ENCODE assay signal across 28 cellular contexts in the genomic region with DNA sequence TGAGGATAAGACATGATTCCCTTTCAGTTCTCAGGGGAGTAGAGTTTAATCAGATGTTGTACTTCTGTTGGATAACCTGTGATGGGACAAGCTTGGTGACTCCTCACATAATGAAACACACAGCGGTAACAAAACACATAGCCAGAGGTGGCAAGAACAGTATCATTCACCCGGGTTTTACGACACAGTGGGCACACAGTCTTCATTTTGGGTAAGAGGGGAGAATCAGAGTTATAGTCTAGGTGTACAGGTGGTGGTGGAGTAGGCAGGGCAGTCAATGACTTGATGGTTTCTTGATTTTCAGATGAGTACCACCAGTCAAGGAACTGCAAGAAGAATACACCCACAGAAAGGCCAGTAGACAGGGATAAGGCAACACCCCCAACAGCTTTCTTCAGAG. TPM values are rescaled to one million over a fixed set of nuclear protein-coding genes. Genes with fewer than 3 reads are reported as not detected.
DNase-seq lines count a peak whose midpoint lies in the region; ATAC-seq, FAIRE-seq and TF ChIP-seq lines count a peak whose summit lies in the region.
"Had no signal": no experiment of that assay in that cellular context is flagged by ENCODE, and none has a peak within 500 bp of the region (broad histone marks: within the 10 kb centered on the region; RNA-seq: fewer than 3 reads in every experiment).

No MANE protein-coding gene starts in this region.

- peak overlapping the region; percentile 38 for H3K27ac Mint-ChIP-seq in activated CD4-positive, alpha-beta T cell treated with anti-CD3 and anti-CD28 coated beads, Interleukin-2, amount 10 ng/mL, durations not matched to agents 24 days and 14 days
- peak overlapping the region; percentile 11 for H3K27ac Mint-ChIP-seq in Calu3 (ENCODE audit: unreplicated experiment)
- peak overlapping the region; percentile 44 for H3K27ac Mint-ChIP-seq in activated naive CD8-positive, alpha-beta T cell treated with anti-CD3 and anti-CD28 coated beads, Interleukin-2, amount 50 U/mL, for 24 hours
- H3K27ac Mint-ChIP-seq in naive thymus-derived CD8-positive, alpha-beta T cell, result peak overlapping the region in 8 of 10 donors; percentile 11 to 100 (median 55)
- H3K27ac Mint-ChIP-seq: activated T-helper 2 cell treated with anti-CD3 and anti-CD28 coated beads, Interferon-gamma antibody, Interleukin-2, Interleukin-4, amounts not matched to agents 10 μg/mL and 5 μg/mL and 100 μg/mL, durations not matched to agents 14 hours and 24 hours and 36 hours; neural progenitor cell had no signal

- intact Hi-C loops in activated CD4-positive, alpha-beta T cell treated with anti-CD3 and anti-CD28 coated beads, Interleukin-2, amount 10 ng/mL, durations not matched to agents 24 days and 14 days (cut with micrococcal nuclease), result no loop called here
- intact Hi-C loops in Calu3 (cut with micrococcal nuclease; ENCODE audit: unreplicated experiment), result no loop called here

- DNase-seq in activated CD4-positive, alpha-beta T cell treated with anti-CD3 and anti-CD28 coated beads, Interleukin-2, amount 10 ng/mL, durations not matched to agents 24 days and 14 days, result no peak
- no peak for DNase-seq in activated CD4-positive, alpha-beta T cell treated with anti-CD3 and anti-CD28 coated beads, Interleukin-2, amount 50 U/mL, for 48 hours
- DNase-seq in Calu3, result no peak
- no peak for DNase-seq in activated naive CD8-positive, alpha-beta T cell treated with anti-CD3 and anti-CD28 coated beads, Interleukin-2, amount 50 U/mL, for 24 hours
- DNase-seq in naive thymus-derived CD8-positive, alpha-beta T cell, result no peak
- no peak for DNase-seq in urothelium cell line (ENCODE audit: low spot score)
- DNase-seq in NCI-H2081 treated with DMSO at 0.1 percent for 48 hours (lab: John Stamatoyannopoulos, UW), result no peak
- DNase-seq in SHP77 treated with DMSO at 0.1 percent for 48 hours (lab: John Stamatoyannopoulos, UW), result no peak
- DNase-seq: 8988T; activated CD4-positive, alpha-beta T cell treated with anti-CD3 and anti-CD28 coated beads for 4 hours; cerebellar nuclear complex; DMS53; GM23248; kidney; NCI-H1436; NCI-H446; NCI-H774; spleen; upper lobe of right lung had no signal

- H3K4me1 Mint-ChIP-seq in activated CD4-positive, alpha-beta T cell treated with anti-CD3 and anti-CD28 coated beads, Interleukin-2, amount 10 ng/mL, durations not matched to agents 24 days and 14 days, result peaks cover 24% of the 10 kb centered on the region
- peaks cover 3% of the 10 kb centered on the region for H3K4me1 Mint-ChIP-seq in Calu3 (ENCODE audit: low read depth, unreplicated experiment)
- peaks cover 32% of the 10 kb centered on the region for H3K4me1 Mint-ChIP-seq in activated naive CD8-positive, alpha-beta T cell treated with anti-CD3 and anti-CD28 coated beads, Interleukin-2, amount 50 U/mL, for 24 hours
- H3K4me1 Mint-ChIP-seq in naive thymus-derived CD8-positive, alpha-beta T cell, result peaks cover 10 to 34% (median 31%) of the 10 kb centered on the region in 4 donors

- no peak for TF ChIP-seq CTCF in Calu3 (IDR thresholded peaks at IDR 0.05; ENCODE audit: unreplicated experiment)

- no peak overlapping the region for H3K4me3 Mint-ChIP-seq in activated CD4-positive, alpha-beta T cell treated with anti-CD3 and anti-CD28 coated beads, Interleukin-2, amount 10 ng/mL, durations not matched to agents 24 days and 14 days
- H3K4me3 Mint-ChIP-seq in Calu3 (ENCODE audit: low read depth, unreplicated experiment), result no peak overlapping the region
- H3K4me3 Mint-ChIP-seq in activated naive CD8-positive, alpha-beta T cell treated with anti-CD3 and anti-CD28 coated beads, Interleukin-2, amount 50 U/mL, for 24 hours, result no peak overlapping the region
- peak overlapping the region in 4 of 10 donors; percentile 15 to 52 (median 28) for H3K4me3 Mint-ChIP-seq in naive thymus-derived CD8-positive, alpha-beta T cell
- H3K4me3 Mint-ChIP-seq: neural progenitor cell had no signal

- H3K27me3 Mint-ChIP-seq in activated CD4-positive, alpha-beta T cell treated with anti-CD3 and anti-CD28 coated beads, Interleukin-2, amount 10 ng/mL, durations not matched to agents 24 days and 14 days, result no peaks in the 10 kb centered on the region
- no peaks in the 10 kb centered on the region for H3K27me3 Mint-ChIP-seq in Calu3 (ENCODE audit: unreplicated experiment)
- H3K27me3 Mint-ChIP-seq in activated naive CD8-positive, alpha-beta T cell treated with anti-CD3 and anti-CD28 coated beads, Interleukin-2, amount 50 U/mL, for 24 hours, result no peaks in the 10 kb centered on the region
- H3K27me3 Mint-ChIP-seq in naive thymus-derived CD8-positive, alpha-beta T cell, result no peaks in the 10 kb centered on the region

- ATAC-seq in activated naive CD8-positive, alpha-beta T cell treated with anti-CD3 and anti-CD28 coated beads, Interleukin-2, amount 50 U/mL, for 24 hours, result no peak
- ATAC-seq in naive thymus-derived CD8-positive, alpha-beta T cell, result no peak
- ATAC-seq: SK-N-SH treated with all-trans-retinoic acid at 6 μM for 48 hours, upper lobe of right lung had no signal

- H3K9me3 Mint-ChIP-seq in activated CD4-positive, alpha-beta T cell treated with anti-CD3 and anti-CD28 coated beads, Interleukin-2, amount 10 ng/mL, durations not matched to agents 24 days and 14 days, result no peaks in the 10 kb centered on the region
- H3K9me3 Mint-ChIP-seq in Calu3 (ENCODE audit: low read depth, unreplicated experiment), result no peaks in the 10 kb centered on the region
- H3K9me3 Mint-ChIP-seq in activated naive CD8-positive, alpha-beta T cell treated with anti-CD3 and anti-CD28 coated beads, Interleukin-2, amount 50 U/mL, for 24 hours, result no peaks in the 10 kb centered on the region
- H3K9me3 Mint-ChIP-seq in naive thymus-derived CD8-positive, alpha-beta T cell, result no peaks in the 10 kb centered on the region
- H3K9me3 Mint-ChIP-seq: activated T-helper 2 cell treated with anti-CD3 and anti-CD28 coated beads, Interferon-gamma antibody, Interleukin-2, Interleukin-4, amounts not matched to agents 10 μg/mL and 5 μg/mL and 100 μg/mL, durations not matched to agents 14 hours and 24 hours and 36 hours; neural progenitor cell had no signal

- POLR2A ChIA-PET in naive thymus-derived CD8-positive, alpha-beta T cell (lab: Charles Lee), result interaction anchor here (1.7 to 5.5 kb wide), 3 partner anchors 8 to 34 kb away, joined by 5 to 84 read pairs (median 68); a partner anchor contains a TSS

- peaks cover 14% of the 10 kb centered on the region for H3K36me3 Mint-ChIP-seq in activated CD4-positive, alpha-beta T cell treated with anti-CD3 and anti-CD28 coated beads, Interleukin-2, amount 10 ng/mL, durations not matched to agents 24 days and 14 days (ENCODE audit: low read depth)
- peaks cover 22% of the 10 kb centered on the region for H3K36me3 Mint-ChIP-seq in Calu3 (ENCODE audit: insufficient read depth, unreplicated experiment)
- H3K36me3 Mint-ChIP-seq in activated naive CD8-positive, alpha-beta T cell treated with anti-CD3 and anti-CD28 coated beads, Interleukin-2, amount 50 U/mL, for 24 hours (ENCODE audit: low read depth), result peaks cover 9% of the 10 kb centered on the region
- peaks cover 0 to 23% (median 0%) of the 10 kb centered on the region in 3 donors for H3K36me3 Mint-ChIP-seq in naive thymus-derived CD8-positive, alpha-beta T cell

- FAIRE-seq in urothelium cell line (lab: Jason Lieb, UNC), result no peak
- FAIRE-seq: kidney had no signal

- no TSS peak for BruUV-seq in Calu3 (replicated peaks; lab: Mats Ljungman, UMichigan)

- CTCF ChIA-PET in Calu3 (lab: Charles Lee), result interaction anchor here (1.2 kb wide), 1 partner anchor 409 kb away, joined by 3 read pairs; no protein-coding TSS in a partner anchor

RNA-seq across cellular contexts. Expression of a gene that starts 2.6 kb away (rescaled TPM):
- 4.5 and 4.8 TPM in 2 replicates for total RNA-seq in activated CD4-positive, alpha-beta T cell treated with anti-CD3 and anti-CD28 coated beads, Interleukin-2, amount 10 ng/mL, durations not matched to agents 24 days and 14 days
- total RNA-seq in Calu3 (2022), result 3.4 and 4.1 TPM in 2 replicates
- total RNA-seq in naive thymus-derived CD8-positive, alpha-beta T cell, result 1 to 10 TPM; 6.8 TPM
- polyA plus RNA-seq in naive thymus-derived CD8-positive, alpha-beta T cell, result 1 to 10 TPM; 1.7 to 2.5 (median 1.9) TPM

RNA-seq across cellular contexts. Expression of a gene that starts 11.4 kb away (rescaled TPM):
- 164 and 172 TPM in 2 replicates for total RNA-seq in activated CD4-positive, alpha-beta T cell treated with anti-CD3 and anti-CD28 coated beads, Interleukin-2, amount 10 ng/mL, durations not matched to agents 24 days and 14 days
- total RNA-seq in Calu3 (2022), result 309 and 320 TPM in 2 replicates
- 100 to 1,000 TPM; 140 to 150 TPM for total RNA-seq in naive thymus-derived CD8-positive, alpha-beta T cell
- 10 to 100 TPM; 50.3 to 65.7 (median 52.0) TPM for polyA plus RNA-seq in naive thymus-derived CD8-positive, alpha-beta T cell

RNA-seq across cellular contexts. Expression of a gene that starts 15.1 kb away (rescaled TPM):
- total RNA-seq in activated CD4-positive, alpha-beta T cell treated with anti-CD3 and anti-CD28 coated beads, Interleukin-2, amount 10 ng/mL, durations not matched to agents 24 days and 14 days, result 0.07 TPM in 1 of 2 replicates, not detected in the other
- total RNA-seq in Calu3 (2022), result not detected in 2 replicates
- not detected for total RNA-seq in naive thymus-derived CD8-positive, alpha-beta T cell
- under 1 TPM; 0.06 to 0.33 (median 0.13) TPM for polyA plus RNA-seq in naive thymus-derived CD8-positive, alpha-beta T cell
- total RNA-seq: activated T-helper 2 cell treated with anti-CD3 and anti-CD28 coated beads, Interferon-gamma antibody, Interleukin-2, Interleukin-4, amounts not matched to agents 10 μg/mL and 5 μg/mL and 100 μg/mL, durations not matched to agents 14 hours and 24 hours and 36 hours; G401; GM23248; lower leg skin; right atrium auricular region; subcutaneous adipose tissue; T-helper 2 cell treated with Interferon-gamma antibody and Interleukin-4, amounts not matched to agents 100 ng/mL and 5 ng/mL, for 36 hours; upper lobe of right lung had no signal
- polyA plus RNA-seq: GM23248 had no signal

RNA-seq across cellular contexts. Expression of a gene that starts 38.3 kb away (rescaled TPM):
- 43.1 and 44.8 TPM in 2 replicates for total RNA-seq in activated CD4-positive, alpha-beta T cell treated with anti-CD3 and anti-CD28 coated beads, Interleukin-2, amount 10 ng/mL, durations not matched to agents 24 days and 14 days
- 0.14 and 0.51 TPM in 2 replicates for total RNA-seq in Calu3 (2022)
- 10 to 100 TPM; 44.7 to 51.1 TPM for total RNA-seq in naive thymus-derived CD8-positive, alpha-beta T cell
- 10 to 100 TPM in 2 of 3 donors, 1 to 10 TPM in 1; 9.6 to 12.3 (median 10.9) TPM for polyA plus RNA-seq in naive thymus-derived CD8-positive, alpha-beta T cell
- total RNA-seq: G401, glomerular endothelial cell had no signal
- polyA plus RNA-seq: GM23248 had no signal
